8 cellular contexts compared by ENCODE assay signal in genomic region chr12:31324845-31325523, GRCh38.
DNase-seq lines count a peak whose midpoint lies in the region; ATAC-seq and TF ChIP-seq lines count a peak whose summit lies in the region.

No MANE protein-coding gene starts in this region.

- ATAC-seq in GM19467 (IDR thresholded peaks at IDR 0.05; ENCODE audit: unreplicated experiment): peak; percentile 10
- no peak for ATAC-seq in HG03095 (IDR thresholded peaks at IDR 0.05; ENCODE audit: unreplicated experiment)

- no peak for TF ChIP-seq CTCF in WI38 (IDR thresholded peaks at IDR 0.05; ENCODE audit: low read depth, low read length)

- DNase-seq in Ammon's horn (ENCODE audit: low spot score) (peak; percentile 31), NCI-H1092 (lab: John Stamatoyannopoulos, UW) (peak; percentile 19), kidney tubule cell (ENCODE audit: low spot score) (peak; percentile 64)
- peak; percentile 43 for DNase-seq in central memory CD4-positive, alpha-beta T cell
- peak; percentile 28 to 42 for DNase-seq in stimulated activated CD4-positive, alpha-beta T cell treated with anti-CD3 and anti-CD28 coated beads, Interleukin-1b, Interleukin-23, amount 100 ng/mL, for 4 hours (ENCODE audit: low read depth in 2 of 2)

- H3K4me3 ChIP-seq in WI38 (ENCODE audit: low read depth, low read length): peak overlapping the region; percentile 62
